ENCODE assay signal across 12 cellular contexts in the genomic region with DNA sequence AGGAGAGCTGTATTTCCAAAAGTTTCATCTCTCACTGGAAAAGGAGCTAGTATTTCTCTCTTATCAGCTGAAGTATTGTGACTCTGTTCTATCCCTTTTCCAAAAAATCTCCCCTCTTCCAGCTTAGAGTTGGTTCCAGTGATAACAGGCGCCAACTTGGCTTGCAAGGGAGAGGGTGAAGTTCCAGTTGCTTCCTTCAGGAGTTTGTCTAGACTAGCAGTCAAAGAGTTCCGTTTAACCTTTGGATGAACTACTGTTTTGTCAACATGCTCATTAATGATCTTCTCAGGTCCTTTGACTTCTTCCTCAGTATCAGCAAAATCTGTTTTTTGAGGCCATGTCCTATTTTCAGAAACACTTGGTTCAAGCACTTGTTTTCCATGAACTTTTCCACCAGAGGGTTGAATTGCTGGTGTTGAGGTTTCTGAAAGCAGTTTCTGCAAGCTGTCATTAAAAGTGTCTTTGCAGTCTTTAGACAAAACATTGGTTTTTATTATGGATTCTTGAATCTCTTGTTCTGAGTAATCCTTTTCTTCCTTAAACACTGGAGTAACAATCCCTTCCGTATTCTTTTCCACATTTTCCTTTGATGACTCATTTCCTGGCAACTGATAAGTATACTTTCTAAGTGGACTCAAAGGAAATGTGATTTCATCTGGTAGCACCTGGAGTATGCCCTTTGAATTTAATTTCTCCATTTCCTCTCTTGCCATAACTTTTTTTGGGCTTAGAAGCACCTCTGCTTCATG. TPM values are rescaled to one million over a fixed set of nuclear protein-coding genes. Genes with fewer than 3 reads are reported as not detected.
A peak's percentile ranks its signal among the peaks of the same experiment; 100 is the strongest.
DNase-seq lines count a peak whose midpoint lies in the region; ATAC-seq, FAIRE-seq and TF ChIP-seq lines count a peak whose summit lies in the region.
"Had no signal": no experiment of that assay in that cellular context is flagged by ENCODE, and none has a peak within 500 bp of the region (broad histone marks: within the 10 kb centered on the region; RNA-seq: fewer than 3 reads in every experiment).

No MANE protein-coding gene starts in this region.

- H3K27me3 Mint-ChIP-seq in activated T-helper 1 cell treated with anti-CD3 and anti-CD28 coated beads, Interleukin-12 subunit alpha, Interleukin-12 subunit beta, Interleukin-2, Interleukin-4 antibody, amounts not matched to agents 30 ng/mL and 10 ng/mL and 1 ng/mL, durations not matched to agents 14 hours and 24 hours and 36 hours (ENCODE audit: insufficient read depth): peaks cover 3% of the 10 kb centered on the region
- H3K27me3 Mint-ChIP-seq: activated CD4-positive, alpha-beta memory T cell treated with anti-CD3 and anti-CD28 coated beads for 36 hours; brain; progenitor cell of endocrine pancreas had no signal

- H3K4me1 ChIP-seq in small intestine (ENCODE audit: control insufficient read depth in 2 of 2, insufficient read depth in 1 of 2, low read depth in 1 of 2, low read length in 1 of 2): no peaks in the 10 kb centered on the region

- intact Hi-C loops in dorsolateral prefrontal cortex (cut with DNase I): no loop called here
- intact Hi-C loops in activated T-helper 1 cell treated with anti-CD3 and anti-CD28 coated beads, Interleukin-12 subunit alpha, Interleukin-12 subunit beta, Interleukin-2, Interleukin-4 antibody, amounts not matched to agents 30 ng/mL and 10 ng/mL and 1 ng/mL, durations not matched to agents 14 hours and 24 hours and 36 hours (cut with micrococcal nuclease): no loop called here

- no peak overlapping the region for H3K27ac Mint-ChIP-seq in activated T-helper 1 cell treated with anti-CD3 and anti-CD28 coated beads, Interleukin-12 subunit alpha, Interleukin-12 subunit beta, Interleukin-2, Interleukin-4 antibody, amounts not matched to agents 30 ng/mL and 10 ng/mL and 1 ng/mL, durations not matched to agents 14 hours and 24 hours and 36 hours
- H3K27ac Mint-ChIP-seq: activated CD4-positive, alpha-beta memory T cell treated with anti-CD3 and anti-CD28 coated beads for 36 hours; progenitor cell of endocrine pancreas had no signal

- H3K9me3 Mint-ChIP-seq in activated T-helper 1 cell treated with anti-CD3 and anti-CD28 coated beads, Interleukin-12 subunit alpha, Interleukin-12 subunit beta, Interleukin-2, Interleukin-4 antibody, amounts not matched to agents 30 ng/mL and 10 ng/mL and 1 ng/mL, durations not matched to agents 14 hours and 24 hours and 36 hours: no peaks in the 10 kb centered on the region
- H3K9me3 Mint-ChIP-seq: activated CD4-positive, alpha-beta memory T cell treated with anti-CD3 and anti-CD28 coated beads for 36 hours had no signal

- peaks cover 5% of the 10 kb centered on the region for H3K4me1 Mint-ChIP-seq in activated T-helper 1 cell treated with anti-CD3 and anti-CD28 coated beads, Interleukin-12 subunit alpha, Interleukin-12 subunit beta, Interleukin-2, Interleukin-4 antibody, amounts not matched to agents 30 ng/mL and 10 ng/mL and 1 ng/mL, durations not matched to agents 14 hours and 24 hours and 36 hours (ENCODE audit: low read depth)

- H3K27me3 ChIP-seq in small intestine (ENCODE audit: control insufficient read depth in 2 of 2, insufficient read depth in 2 of 2, low read length in 2 of 2) (no peaks in the 10 kb centered on the region), dorsolateral prefrontal cortex (no peaks in the 10 kb centered on the region)

- peaks cover 60% of the 10 kb centered on the region for H3K36me3 Mint-ChIP-seq in activated T-helper 1 cell treated with anti-CD3 and anti-CD28 coated beads, Interleukin-12 subunit alpha, Interleukin-12 subunit beta, Interleukin-2, Interleukin-4 antibody, amounts not matched to agents 30 ng/mL and 10 ng/mL and 1 ng/mL, durations not matched to agents 14 hours and 24 hours and 36 hours (ENCODE audit: low read depth)
- H3K36me3 Mint-ChIP-seq: brain had no signal

- no peak for FAIRE-seq in small intestine (lab: Jason Lieb, UNC)
- FAIRE-seq: GM12892 had no signal

- no peak overlapping the region for H3K4me3 Mint-ChIP-seq in activated T-helper 1 cell treated with anti-CD3 and anti-CD28 coated beads, Interleukin-12 subunit alpha, Interleukin-12 subunit beta, Interleukin-2, Interleukin-4 antibody, amounts not matched to agents 30 ng/mL and 10 ng/mL and 1 ng/mL, durations not matched to agents 14 hours and 24 hours and 36 hours
- H3K4me3 Mint-ChIP-seq: activated CD4-positive, alpha-beta memory T cell treated with anti-CD3 and anti-CD28 coated beads for 36 hours; brain had no signal

- peak; percentile 82 for ATAC-seq in SK-N-SH treated with all-trans-retinoic acid at 6 μM for 48 hours

- 64 to 75% (median 68%) methylated on average over 3 of the region's 3 CpGs for WGBS in small intestine, 3 donors

- H3K9me3 ChIP-seq in small intestine (ENCODE audit: control insufficient read depth, low read depth): no peaks in the 10 kb centered on the region

- H3K27ac ChIP-seq in small intestine (ENCODE audit: low read depth in 1 of 2, low read length in 1 of 2) (no peak overlapping the region), dorsolateral prefrontal cortex (no peak overlapping the region)

- peaks cover 0 to 8% of the 10 kb centered on the region in 2 donors for H3K36me3 ChIP-seq in small intestine (ENCODE audit: control insufficient read depth in 2 of 2, insufficient read depth in 2 of 2, low read length in 2 of 2)

- H3K4me3 ChIP-seq in fibroblast of the aortic adventitia (ENCODE audit: low read depth, low read length) (no peak overlapping the region), small intestine (ENCODE audit: low read depth in 1 of 2, low read length in 2 of 2) (no peak overlapping the region), dorsolateral prefrontal cortex (no peak overlapping the region)

- DNase-seq in HCEC 1CT (peak; percentile 94), fibroblast of the aortic adventitia (ENCODE audit: low read depth) (peak; percentile 94), small intestine (peak; percentile 70), dorsolateral prefrontal cortex (no peak), inferior parietal cortex (ENCODE audit: extremely low spot score) (no peak)
- DNase-seq in activated T-helper 1 cell treated with anti-CD3 and anti-CD28 coated beads, Interleukin-12 subunit alpha, Interleukin-12 subunit beta, Interleukin-2, Interleukin-4 antibody, amounts not matched to agents 30 ng/mL and 10 ng/mL and 1 ng/mL, durations not matched to agents 14 hours and 24 hours and 36 hours (ENCODE audit: low spot score): no peak
- DNase-seq: activated CD4-positive, alpha-beta memory T cell treated with anti-CD3 and anti-CD28 coated beads for 36 hours; NCI-H2029 treated with DMSO at 0.1 percent for 48 hours had no signal

- TF ChIP-seq CTCF in fibroblast of the aortic adventitia (IDR thresholded peaks at IDR 0.05; ENCODE audit: insufficient read depth, low read length) (no peak), dorsolateral prefrontal cortex (IDR thresholded peaks at IDR 0.05 in 54 of 56, conservative IDR thresholded peaks at IDR 0.05 in 2 of 56; ENCODE audit: low read depth in 1 of 56, partially characterized antibody in 56 of 56) (no peak)

TF ChIP-seq in SK-N-SH treated with all-trans-retinoic acid at 6 μM for 48 hours, 23 proteins besides CTCF, POLR2A, EP300 and RAD21:
- no peak for TF ChIP-seq ESRRG (CRISPR knock-in tag; IDR thresholded peaks at IDR 0.05)
- peak; percentile 42; the same call in 1 of the 2 replicates for TF ChIP-seq ISL1 (CRISPR knock-in tag; IDR thresholded peaks at IDR 0.05)
- 0 out of 2 replicates have a peak, but pooled peaks have one; percentile 24 for TF ChIP-seq TOX (CRISPR knock-in tag; IDR thresholded peaks at IDR 0.05; ENCODE audit: borderline replicate concordance)

RNA-seq across cellular contexts. Expression of a gene that starts 39.7 kb away (rescaled TPM):
- total RNA-seq in fibroblast of the aortic adventitia (ENCODE audit: low replicate concordance) (4.2 and 7.9 TPM in 2 replicates), dorsolateral prefrontal cortex (1 to 10 TPM in 113 of 120 experiments, under 1 TPM in 7; 0.56 to 3.8 (median 1.9) TPM)
- polyA plus RNA-seq in small intestine: under 1 TPM in 1 of 3 donors, not detected in 2; 0.55 TPM
- total RNA-seq in activated T-helper 1 cell treated with anti-CD3 and anti-CD28 coated beads, Interleukin-12 subunit alpha, Interleukin-12 subunit beta, Interleukin-2, Interleukin-4 antibody, amounts not matched to agents 30 ng/mL and 10 ng/mL and 1 ng/mL, durations not matched to agents 14 hours and 24 hours and 36 hours: 0.39 and 0.62 TPM in 2 replicates
- total RNA-seq: activated CD4-positive, alpha-beta memory T cell treated with anti-CD3 and anti-CD28 coated beads for 36 hours; progenitor cell of endocrine pancreas had no signal

Comparison
In these comparisons a context has a peak if more than half of its experiments do, and no peak if none do; other contexts are left out.
1. DNase-seq: peak in HCEC 1CT (single experiment), fibroblast of the aortic adventitia (single experiment) and small intestine (single experiment); none in dorsolateral prefrontal cortex (0 of 10), activated T-helper 1 cell treated with anti-CD3 and anti-CD28 coated beads, Interleukin-12 subunit alpha, Interleukin-12 subunit beta, Interleukin-2, Interleukin-4 antibody, amounts not matched to agents 30 ng/mL and 10 ng/mL and 1 ng/mL, durations not matched to agents 14 hours and 24 hours and 36 hours (single experiment) and inferior parietal cortex (single experiment).